ENCODE assay signal across 9 cellular contexts in the genomic region with DNA sequence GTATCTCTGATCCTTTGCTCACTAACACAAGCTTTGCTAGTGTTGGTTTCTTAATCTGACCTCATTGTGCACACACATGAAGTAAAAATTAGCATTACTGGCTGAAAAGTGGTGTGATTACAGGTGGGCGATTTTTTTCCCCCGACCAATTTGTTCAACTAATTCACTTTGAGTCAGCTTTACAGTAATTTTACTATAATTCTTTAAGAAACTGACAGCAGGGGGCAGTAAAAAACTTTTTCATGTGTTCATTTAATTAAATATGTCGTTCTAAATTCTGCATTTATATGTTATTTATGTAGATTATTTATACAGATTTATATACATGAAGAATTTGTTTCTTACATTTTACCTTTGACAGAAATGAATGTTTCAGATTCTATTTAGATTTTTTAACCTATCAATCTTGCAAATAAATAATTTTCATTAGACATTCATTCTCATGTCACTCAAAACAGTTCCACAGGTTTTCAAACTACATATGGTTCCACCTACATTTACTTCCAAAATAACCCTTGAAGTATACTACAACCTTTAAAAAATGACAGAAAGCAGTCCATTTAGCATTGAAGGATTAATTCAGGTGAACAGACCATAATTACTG. TPM values are rescaled to one million over a fixed set of nuclear protein-coding genes. Genes with fewer than 3 reads are reported as not detected.
A peak's percentile ranks its signal among the peaks of the same experiment; 100 is the strongest.
DNase-seq lines count a peak whose midpoint lies in the region; ATAC-seq and TF ChIP-seq lines count a peak whose summit lies in the region.
"Had no signal": no experiment of that assay in that cellular context is flagged by ENCODE, and none has a peak within 500 bp of the region (broad histone marks: within the 10 kb centered on the region; RNA-seq: fewer than 3 reads in every experiment).

No MANE protein-coding gene starts in this region.

- H3K9me3 ChIP-seq in DND-41 (ENCODE audit: insufficient read depth, low read length, severe bottlenecking) = no peaks in the 10 kb centered on the region
- H3K9me3 ChIP-seq in mammary epithelial cell (replicated peaks; ENCODE audit: insufficient read depth, low read length) = no peaks in the 10 kb centered on the region

- no peaks in the 10 kb centered on the region for H3K36me3 ChIP-seq in DND-41 (ENCODE audit: insufficient read depth, low read length)
- no peaks in the 10 kb centered on the region for H3K36me3 ChIP-seq in mammary epithelial cell (ENCODE audit: insufficient read depth, low read length)

- no peak for TF ChIP-seq POLR2A in NB4 (IDR thresholded peaks at IDR 0.05; ENCODE audit: extremely low read depth, insufficient read length)

- dilution Hi-C loops in mammary epithelial cell (cut with HindIII; ENCODE audit: low sequenced_read_pairs) = loop anchor here (25.0 kb wide), 1 partner anchor 327 kb away; no protein-coding TSS in a partner anchor

- H3K36me3 Mint-ChIP-seq in neural crest cell (ENCODE audit: low read depth) = no peaks in the 10 kb centered on the region
- no peaks in the 10 kb centered on the region for H3K36me3 Mint-ChIP-seq in activated CD4-positive, alpha-beta memory T cell treated with anti-CD3 and anti-CD28 coated beads, Interleukin-2, amount 10 ng/mL, durations not matched to agents 7 days and 5 days (ENCODE audit: low read depth)
- H3K36me3 Mint-ChIP-seq: IgD-negative memory B cell had no signal

- no peaks in the 10 kb centered on the region for H3K4me1 Mint-ChIP-seq in neural crest cell
- peaks cover 29% of the 10 kb centered on the region for H3K4me1 Mint-ChIP-seq in activated CD4-positive, alpha-beta memory T cell treated with anti-CD3 and anti-CD28 coated beads, Interleukin-2, amount 10 ng/mL, durations not matched to agents 7 days and 5 days

- no peak overlapping the region for H3K27ac Mint-ChIP-seq in neural crest cell (ENCODE audit: unreplicated experiment)
- H3K27ac Mint-ChIP-seq in activated CD4-positive, alpha-beta memory T cell treated with anti-CD3 and anti-CD28 coated beads, Interleukin-2, amount 10 ng/mL, durations not matched to agents 7 days and 5 days = no peak overlapping the region
- H3K27ac Mint-ChIP-seq: IgD-negative memory B cell had no signal

- TF ChIP-seq CTCF in DND-41 (IDR thresholded peaks at IDR 0.05; ENCODE audit: borderline replicate concordance, extremely low read depth, low read length, poor library complexity, severe bottlenecking) = peak; percentile 52
- TF ChIP-seq CTCF in NB4 (IDR thresholded peaks at IDR 0.05; ENCODE audit: low read depth, low read length) = no peak
- peak; percentile 31 to 36 for TF ChIP-seq CTCF in mammary epithelial cell (conservative IDR thresholded peaks at IDR 0.05 in 1 of 2, IDR thresholded peaks at IDR 0.05 in 1 of 2; ENCODE audit: extremely low read depth in 1 of 2, insufficient read depth in 1 of 2, low read depth in 1 of 2, low read length in 2 of 2)
- peak; percentile 70 for TF ChIP-seq CTCF in neural crest cell (conservative IDR thresholded peaks at IDR 0.05)

- BruUV-seq in mammary epithelial cell (replicated peaks; lab: Mats Ljungman, UMichigan) = no TSS peak

- no peak overlapping the region for H3K4me3 Mint-ChIP-seq in neural crest cell
- H3K4me3 Mint-ChIP-seq in activated CD4-positive, alpha-beta memory T cell treated with anti-CD3 and anti-CD28 coated beads, Interleukin-2, amount 10 ng/mL, durations not matched to agents 7 days and 5 days = no peak overlapping the region
- H3K4me3 Mint-ChIP-seq: IgD-negative memory B cell had no signal

- no peak overlapping the region for H3K27ac ChIP-seq in DND-41 (ENCODE audit: low read length)
- no peak overlapping the region for H3K27ac ChIP-seq in mammary epithelial cell (ENCODE audit: insufficient read depth, low read depth, low read length)

- no peak for DNase-seq in DND-41
- DNase-seq in NB4 (ENCODE audit: low read depth) = peak; percentile 42
- peak; percentile 24 for DNase-seq in mammary epithelial cell
- no peak for DNase-seq in neural crest cell (ENCODE audit: low read depth, low spot score)
- no peak for DNase-seq in activated CD4-positive, alpha-beta memory T cell treated with anti-CD3 and anti-CD28 coated beads, Interleukin-2, amount 10 ng/mL, durations not matched to agents 7 days and 5 days
- no peak for DNase-seq in nucleus accumbens (lab: John Stamatoyannopoulos, UW)

- H2AFZ ChIP-seq in DND-41 (ENCODE audit: low read depth, low read length) (no peak overlapping the region), mammary epithelial cell (ENCODE audit: low read depth, low read length) (no peak overlapping the region)

- no peaks in the 10 kb centered on the region for H3K27me3 Mint-ChIP-seq in neural crest cell (ENCODE audit: low read depth)
- H3K27me3 Mint-ChIP-seq in activated CD4-positive, alpha-beta memory T cell treated with anti-CD3 and anti-CD28 coated beads, Interleukin-2, amount 10 ng/mL, durations not matched to agents 7 days and 5 days = peaks cover 7% of the 10 kb centered on the region

- peaks cover 5% of the 10 kb centered on the region for H3K27me3 ChIP-seq in DND-41 (ENCODE audit: insufficient read depth, low read length, poor library complexity)
- no peaks in the 10 kb centered on the region for H3K27me3 ChIP-seq in mammary epithelial cell (ENCODE audit: insufficient read depth, low read length)

- POLR2A ChIA-PET in activated CD4-positive, alpha-beta memory T cell treated with anti-CD3 and anti-CD28 coated beads, Interleukin-2, amount 10 ng/mL, durations not matched to agents 7 days and 5 days (lab: Charles Lee) = no interaction called here

- H3K79me2 ChIP-seq in DND-41 (ENCODE audit: insufficient read depth, low read length) = no peaks in the 10 kb centered on the region
- H3K79me2 ChIP-seq in mammary epithelial cell (ENCODE audit: insufficient read depth, low read length) = no peaks in the 10 kb centered on the region

- no peak overlapping the region for H3K9ac ChIP-seq in DND-41 (ENCODE audit: low read depth, low read length)
- no peak overlapping the region for H3K9ac ChIP-seq in mammary epithelial cell (ENCODE audit: insufficient read depth, low read length)

- CTCF ChIA-PET in mammary epithelial cell (lab: Charles Lee; ENCODE audit: low non-redundant PET) = interaction anchor here (0.5 to 0.9 kb wide), 3 partner anchors 398 to 496 kb away, joined by 5 to 10 read pairs (median 8); partner anchors contain the start of gene CBR4
- CTCF ChIA-PET in activated CD4-positive, alpha-beta memory T cell treated with anti-CD3 and anti-CD28 coated beads, Interleukin-2, amount 10 ng/mL, durations not matched to agents 7 days and 5 days (lab: Charles Lee) = interaction anchor here (0.7 to 1.7 kb wide), 6 partner anchors 10 to 409 kb away, joined by 3 to 5 read pairs (median 3); no protein-coding TSS in a partner anchor

- no peaks in the 10 kb centered on the region for H4K20me1 ChIP-seq in DND-41 (ENCODE audit: insufficient read depth, low read length)
- H4K20me1 ChIP-seq in mammary epithelial cell (ENCODE audit: insufficient read depth, low read length) = no peaks in the 10 kb centered on the region

- peaks cover 3% of the 10 kb centered on the region for H3K9me3 Mint-ChIP-seq in neural crest cell
- no peaks in the 10 kb centered on the region for H3K9me3 Mint-ChIP-seq in activated CD4-positive, alpha-beta memory T cell treated with anti-CD3 and anti-CD28 coated beads, Interleukin-2, amount 10 ng/mL, durations not matched to agents 7 days and 5 days
- H3K9me3 Mint-ChIP-seq: IgD-negative memory B cell had no signal

- intact Hi-C loops in mammary epithelial cell (cut with micrococcal nuclease) = loop anchor here (2.0 to 10.0 kb wide), 6 partner anchors 70 to 490 kb away; no protein-coding TSS in a partner anchor

- in situ Hi-C loops in mammary epithelial cell (cut with MboI; ENCODE audit: low sequenced_read_pairs in 2 of 2) = loop anchor here (25.0 kb wide), 1 partner anchor 327 kb away; no protein-coding TSS in a partner anchor

- H3K4me3 ChIP-seq in DND-41 (ENCODE audit: low read depth in 1 of 2, low read length in 2 of 2) (no peak overlapping the region), NB4 (ENCODE audit: low read depth, low read length) (no peak overlapping the region), mammary epithelial cell (replicated peaks in 1 of 3; ENCODE audit: insufficient read depth in 1 of 3, low read depth in 2 of 3, low read length in 3 of 3) (no peak overlapping the region)

- ATAC-seq in DND-41 (ENCODE audit: insufficient read depth, low read depth) = no peak
- ATAC-seq in HG02938 (IDR thresholded peaks at IDR 0.05; ENCODE audit: unreplicated experiment) = no peak
- no peak for ATAC-seq in HG03378 (IDR thresholded peaks at IDR 0.05; ENCODE audit: unreplicated experiment)

- H3K4me1 ChIP-seq in DND-41 (ENCODE audit: insufficient read depth, low read length) (peaks cover 31% of the 10 kb centered on the region), mammary epithelial cell (ENCODE audit: insufficient read depth, low read length) (no peaks in the 10 kb centered on the region)

- no peak overlapping the region for H3K4me2 ChIP-seq in DND-41 (ENCODE audit: insufficient read depth, low read length)
- H3K4me2 ChIP-seq in mammary epithelial cell (ENCODE audit: insufficient read depth, low read depth, low read length) = no peak overlapping the region

- 0% methylated on average over 3 of the region's 3 CpGs for WGBS in mammary epithelial cell (ENCODE audit: low coverage, missing lambda C conversion rate)

RNA-seq across cellular contexts. Expression of gene PALLD, which starts 17.5 kb away (rescaled TPM):
- total RNA-seq in mammary epithelial cell (100 to 1,000 TPM; 296 to 380 TPM), neural crest cell (58.7 and 63.6 TPM in 2 replicates)
- 122 TPM for polyA plus RNA-seq in mammary epithelial cell
- polyA minus RNA-seq in mammary epithelial cell = 433 TPM
- total RNA-seq in activated CD4-positive, alpha-beta memory T cell treated with anti-CD3 and anti-CD28 coated beads, Interleukin-2, amount 10 ng/mL, durations not matched to agents 7 days and 5 days = 1 to 10 TPM; 5.4 to 5.8 TPM

RNA-seq across cellular contexts. Expression of gene DDX60L, which starts 34.1 kb away (rescaled TPM):
- total RNA-seq in mammary epithelial cell (10 to 100 TPM in 1 of 2 donors, 1 to 10 TPM in 1; 6.8 to 12.2 TPM), neural crest cell (1.6 and 3.2 TPM in 2 replicates)
- polyA plus RNA-seq in mammary epithelial cell = 5.7 TPM
- polyA minus RNA-seq in mammary epithelial cell = 11.7 TPM
- total RNA-seq in activated CD4-positive, alpha-beta memory T cell treated with anti-CD3 and anti-CD28 coated beads, Interleukin-2, amount 10 ng/mL, durations not matched to agents 7 days and 5 days = 10 to 100 TPM; 73.3 to 78.4 TPM

Comparison
In these comparisons a context has a peak if more than half of its experiments do, and no peak if none do; other contexts are left out.
1. DNase-seq: peak in NB4 (single experiment) and mammary epithelial cell (single experiment); none in DND-41 (single experiment), neural crest cell (single experiment), activated CD4-positive, alpha-beta memory T cell treated with anti-CD3 and anti-CD28 coated beads, Interleukin-2, amount 10 ng/mL, durations not matched to agents 7 days and 5 days (single experiment) and nucleus accumbens (0 of 56).
2. RNA of gene DDX60L, which starts 34.1 kb away (total RNA-seq): 73.3 to 78.4 TPM in activated CD4-positive, alpha-beta memory T cell treated with anti-CD3 and anti-CD28 coated beads, Interleukin-2, amount 10 ng/mL, durations not matched to agents 7 days and 5 days; 6.8 to 12.2 TPM in mammary epithelial cell and 1.6 to 3.2 TPM in neural crest cell; every median in the first group is over 4 times any median in the second.